Comparison of ENCODE assay signal across 8 cellular contexts in the genomic region with DNA sequence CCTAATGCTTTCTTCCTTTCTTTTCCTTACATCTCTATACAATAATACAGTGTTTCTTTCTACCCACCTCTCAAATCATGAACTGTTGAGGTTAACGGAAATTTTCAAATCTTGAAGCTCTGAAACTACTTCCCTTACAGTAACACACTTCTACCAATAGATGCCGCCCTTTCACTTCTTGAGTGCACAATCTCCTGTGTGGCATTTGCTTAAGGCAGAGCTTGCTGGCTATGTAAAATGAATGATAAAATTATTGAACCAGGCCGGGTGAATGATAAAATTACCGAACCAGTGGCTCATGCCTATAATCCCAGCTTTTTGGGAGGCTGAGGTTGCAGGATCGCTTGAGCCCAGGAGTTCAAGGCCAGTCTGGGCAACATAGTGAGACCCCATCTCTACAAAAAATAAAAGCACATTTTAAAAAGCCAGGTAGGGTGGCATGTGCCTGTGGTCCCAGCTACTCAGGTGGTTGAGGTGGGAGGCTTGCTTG. TPM values are rescaled to one million over a fixed set of nuclear protein-coding genes. Genes with fewer than 3 reads are reported as not detected.
DNase-seq lines count a peak whose midpoint lies in the region; ATAC-seq and TF ChIP-seq lines count a peak whose summit lies in the region.

No MANE protein-coding gene starts in this region.

- no peak overlapping the region for H3K4me3 ChIP-seq in right cardiac atrium (ENCODE audit: low read length)
- H3K4me3 ChIP-seq in sigmoid colon: no peak overlapping the region

- no peak overlapping the region for H3K4me3 Mint-ChIP-seq in activated T-cell treated with anti-CD3 and anti-CD28 coated beads, Interleukin-2, amount 50 U/mL, for 4 hours

- peak in 3 of 4 experiments; percentile 55 to 83 (median 78) for TF ChIP-seq CTCF in sigmoid colon (IDR thresholded peaks at IDR 0.05)

- H3K36me3 Mint-ChIP-seq in activated T-cell treated with anti-CD3 and anti-CD28 coated beads, Interleukin-2, amount 50 U/mL, for 4 hours (ENCODE audit: insufficient read depth): peaks cover 30% of the 10 kb centered on the region

- H3K27me3 ChIP-seq in right cardiac atrium (ENCODE audit: control insufficient read depth, insufficient read depth) (no peaks in the 10 kb centered on the region), sigmoid colon (no peaks in the 10 kb centered on the region)

- TF ChIP-seq POLR2A in sigmoid colon (IDR thresholded peaks at IDR 0.05): no peak

- H3K36me3 ChIP-seq in sigmoid colon: no peaks in the 10 kb centered on the region

- H3K9me3 Mint-ChIP-seq in activated T-cell treated with anti-CD3 and anti-CD28 coated beads, Interleukin-2, amount 50 U/mL, for 4 hours: no peaks in the 10 kb centered on the region

- TF ChIP-seq EP300 in Ishikawa (IDR thresholded peaks at IDR 0.05; ENCODE audit: borderline replicate concordance): no peak
- no peak for TF ChIP-seq EP300 in sigmoid colon (IDR thresholded peaks at IDR 0.05)

- WGBS in right cardiac atrium: 26% methylated on average over 5 of the region's 5 CpGs
- WGBS in sigmoid colon, 2 donors: 18 to 41% methylated on average over 5 of the region's 5 CpGs

- H3K9me3 ChIP-seq in right cardiac atrium (ENCODE audit: control insufficient read depth, low read length) (no peaks in the 10 kb centered on the region), sigmoid colon (no peaks in the 10 kb centered on the region)

- H3K27me3 Mint-ChIP-seq in activated T-cell treated with anti-CD3 and anti-CD28 coated beads, Interleukin-2, amount 50 U/mL, for 4 hours (ENCODE audit: low read depth): no peaks in the 10 kb centered on the region

- H3K27ac ChIP-seq in right cardiac atrium (ENCODE audit: low read length) (no peak overlapping the region), sigmoid colon (no peak overlapping the region)

- H3K4me1 ChIP-seq in right cardiac atrium (ENCODE audit: control insufficient read depth, insufficient read depth, low read length): no peaks in the 10 kb centered on the region
- peaks cover 0 to 23% (median 10%) of the 10 kb centered on the region in 4 donors for H3K4me1 ChIP-seq in sigmoid colon

- ATAC-seq in activated T-cell treated with anti-CD3 and anti-CD28 coated beads, Interleukin-2, amount 50 U/mL, for 4 hours: peak; percentile 76 to 86
- ATAC-seq in right cardiac atrium (peak; percentile 62 to 80), GM18861 (IDR thresholded peaks at IDR 0.05; ENCODE audit: unreplicated experiment) (no peak)

- intact Hi-C loops in right cardiac atrium (cut with DNase I) (loop anchor here in 3 of 4 donors (10.0 kb wide), 2 partner anchors 51 to 251 kb away; no protein-coding TSS in a partner anchor), sigmoid colon (cut with DNase I) (loop anchor here (1.0 kb wide), 1 partner anchor 52 kb away; no protein-coding TSS in a partner anchor)

- peak; percentile 24 for DNase-seq in activated T-cell treated with anti-CD3 and anti-CD28 coated beads, Interleukin-2, amount 50 U/mL, for 4 hours
- DNase-seq in activated T-cell treated with anti-CD3 and anti-CD28 coated beads, Interleukin-2, amount 50 U/mL, for 48 hours: no peak
- DNase-seq in OCI-M1 (lab: John Stamatoyannopoulos, UW) (peak; percentile 84), amniotic stem cell (lab: John Stamatoyannopoulos, UW) (peak; percentile 68), right cardiac atrium (no peak), sigmoid colon (no peak)

- peaks cover 77% of the 10 kb centered on the region for H3K4me1 Mint-ChIP-seq in activated T-cell treated with anti-CD3 and anti-CD28 coated beads, Interleukin-2, amount 50 U/mL, for 4 hours (ENCODE audit: low read depth)

- TF ChIP-seq RAD21 in Ishikawa (IDR thresholded peaks at IDR 0.05; ENCODE audit: low read depth): peak; percentile 81

TF ChIP-seq in Ishikawa, 13 proteins besides CTCF, POLR2A, EP300 and RAD21:
- TF ChIP-seq, protein P1, sequence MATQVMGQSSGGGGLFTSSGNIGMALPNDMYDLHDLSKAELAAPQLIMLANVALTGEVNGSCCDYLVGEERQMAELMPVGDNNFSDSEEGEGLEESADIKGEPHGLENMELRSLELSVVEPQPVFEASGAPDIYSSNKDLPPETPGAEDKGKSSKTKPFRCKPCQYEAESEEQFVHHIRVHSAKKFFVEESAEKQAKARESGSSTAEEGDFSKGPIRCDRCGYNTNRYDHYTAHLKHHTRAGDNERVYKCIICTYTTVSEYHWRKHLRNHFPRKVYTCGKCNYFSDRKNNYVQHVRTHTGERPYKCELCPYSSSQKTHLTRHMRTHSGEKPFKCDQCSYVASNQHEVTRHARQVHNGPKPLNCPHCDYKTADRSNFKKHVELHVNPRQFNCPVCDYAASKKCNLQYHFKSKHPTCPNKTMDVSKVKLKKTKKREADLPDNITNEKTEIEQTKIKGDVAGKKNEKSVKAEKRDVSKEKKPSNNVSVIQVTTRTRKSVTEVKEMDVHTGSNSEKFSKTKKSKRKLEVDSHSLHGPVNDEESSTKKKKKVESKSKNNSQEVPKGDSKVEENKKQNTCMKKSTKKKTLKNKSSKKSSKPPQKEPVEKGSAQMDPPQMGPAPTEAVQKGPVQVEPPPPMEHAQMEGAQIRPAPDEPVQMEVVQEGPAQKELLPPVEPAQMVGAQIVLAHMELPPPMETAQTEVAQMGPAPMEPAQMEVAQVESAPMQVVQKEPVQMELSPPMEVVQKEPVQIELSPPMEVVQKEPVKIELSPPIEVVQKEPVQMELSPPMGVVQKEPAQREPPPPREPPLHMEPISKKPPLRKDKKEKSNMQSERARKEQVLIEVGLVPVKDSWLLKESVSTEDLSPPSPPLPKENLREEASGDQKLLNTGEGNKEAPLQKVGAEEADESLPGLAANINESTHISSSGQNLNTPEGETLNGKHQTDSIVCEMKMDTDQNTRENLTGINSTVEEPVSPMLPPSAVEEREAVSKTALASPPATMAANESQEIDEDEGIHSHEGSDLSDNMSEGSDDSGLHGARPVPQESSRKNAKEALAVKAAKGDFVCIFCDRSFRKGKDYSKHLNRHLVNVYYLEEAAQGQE (IDR thresholded peaks at IDR 0.05; ENCODE audit: low read depth): no peak
- TF ChIP-seq EGR1 (IDR thresholded peaks at IDR 0.05) (no peak), FOXM1 (IDR thresholded peaks at IDR 0.05; ENCODE audit: borderline replicate concordance, low read depth) (no peak), TEAD4 (IDR thresholded peaks at IDR 0.05) (no peak), NFIC (IDR thresholded peaks at IDR 0.05) (no peak), ZBTB7A (IDR thresholded peaks at IDR 0.05; ENCODE audit: low read depth) (no peak), YY1 (IDR thresholded peaks at IDR 0.05; ENCODE audit: low read depth) (no peak), TAF1 (IDR thresholded peaks at IDR 0.05; ENCODE audit: low read depth) (no peak), TCF12 (IDR thresholded peaks at IDR 0.05; ENCODE audit: low read depth) (no peak), CREB1 (IDR thresholded peaks at IDR 0.05; ENCODE audit: low read depth) (no peak), CEBPB (IDR thresholded peaks at IDR 0.05) (no peak)
- TF ChIP-seq, protein P2, sequence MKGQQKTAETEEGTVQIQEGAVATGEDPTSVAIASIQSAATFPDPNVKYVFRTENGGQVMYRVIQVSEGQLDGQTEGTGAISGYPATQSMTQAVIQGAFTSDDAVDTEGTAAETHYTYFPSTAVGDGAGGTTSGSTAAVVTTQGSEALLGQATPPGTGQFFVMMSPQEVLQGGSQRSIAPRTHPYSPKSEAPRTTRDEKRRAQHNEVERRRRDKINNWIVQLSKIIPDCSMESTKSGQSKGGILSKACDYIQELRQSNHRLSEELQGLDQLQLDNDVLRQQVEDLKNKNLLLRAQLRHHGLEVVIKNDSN (IDR thresholded peaks at IDR 0.05): no peak
- TF ChIP-seq, protein P3, sequence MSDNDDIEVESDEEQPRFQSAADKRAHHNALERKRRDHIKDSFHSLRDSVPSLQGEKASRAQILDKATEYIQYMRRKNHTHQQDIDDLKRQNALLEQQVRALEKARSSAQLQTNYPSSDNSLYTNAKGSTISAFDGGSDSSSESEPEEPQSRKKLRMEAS (IDR thresholded peaks at IDR 0.05): no peak

RNA-seq across cellular contexts. Expression of a gene that starts 56.8 kb away (rescaled TPM):
- total RNA-seq in activated T-cell treated with anti-CD3 and anti-CD28 coated beads, Interleukin-2, amount 50 U/mL, for 4 hours: under 1 TPM; 0.13 to 0.37 (median 0.16) TPM
- total RNA-seq in right cardiac atrium (1 to 10 TPM in 1 of 4 donors, under 1 TPM in 3; 0.37 to 1.2 (median 0.58) TPM), sigmoid colon (under 1 TPM in 1 of 4 donors, not detected in 3; 0.14 TPM)
- polyA plus RNA-seq in right cardiac atrium (0.27 TPM), sigmoid colon (1 to 10 TPM in 1 of 3 donors, under 1 TPM in 1, not detected in 1; 0.60 to 1.1 TPM)

Comparison
In these comparisons a context has a peak if more than half of its experiments do, and no peak if none do; other contexts are left out.
1. DNase-seq: peak in activated T-cell treated with anti-CD3 and anti-CD28 coated beads, Interleukin-2, amount 50 U/mL, for 4 hours (single experiment), OCI-M1 (single experiment) and amniotic stem cell (single experiment); none in activated T-cell treated with anti-CD3 and anti-CD28 coated beads, Interleukin-2, amount 50 U/mL, for 48 hours (0 of 2), right cardiac atrium (0 of 3) and sigmoid colon (single experiment).